ENCODE assay signal across 1 cellular context in genomic region chr21:28791595-28792282, GRCh38.
TF ChIP-seq lines count a peak whose summit lies in the region.

No MANE protein-coding gene starts in this region.

TF ChIP-seq in K562, 482 proteins besides CTCF, POLR2A, EP300 and RAD21 (continues in another document):
- TF ChIP-seq PYGO2 (tag; IDR thresholded peaks at IDR 0.05) = peak; percentile 96
- TF ChIP-seq POLR2AphosphoS2 (IDR thresholded peaks at IDR 0.05; ENCODE audit: low read length) = no peak
- peak; percentile 85 for TF ChIP-seq ERF (CRISPR knock-in tag; IDR thresholded peaks at IDR 0.05)
- peak; percentile 98 for TF ChIP-seq OTX1 (CRISPR knock-in tag; IDR thresholded peaks at IDR 0.05)
- no peak for TF ChIP-seq CEBPG (CRISPR knock-in tag; IDR thresholded peaks at IDR 0.05)
- 0 out of 4 replicates have a peak, but pooled peaks of 1 of the 2 experiments have one; percentile 44 for TF ChIP-seq CEBPG (tag; conservative IDR thresholded peaks at IDR 0.05 in 1 of 2, IDR thresholded peaks at IDR 0.05 in 1 of 2)
- TF ChIP-seq, protein P1, sequence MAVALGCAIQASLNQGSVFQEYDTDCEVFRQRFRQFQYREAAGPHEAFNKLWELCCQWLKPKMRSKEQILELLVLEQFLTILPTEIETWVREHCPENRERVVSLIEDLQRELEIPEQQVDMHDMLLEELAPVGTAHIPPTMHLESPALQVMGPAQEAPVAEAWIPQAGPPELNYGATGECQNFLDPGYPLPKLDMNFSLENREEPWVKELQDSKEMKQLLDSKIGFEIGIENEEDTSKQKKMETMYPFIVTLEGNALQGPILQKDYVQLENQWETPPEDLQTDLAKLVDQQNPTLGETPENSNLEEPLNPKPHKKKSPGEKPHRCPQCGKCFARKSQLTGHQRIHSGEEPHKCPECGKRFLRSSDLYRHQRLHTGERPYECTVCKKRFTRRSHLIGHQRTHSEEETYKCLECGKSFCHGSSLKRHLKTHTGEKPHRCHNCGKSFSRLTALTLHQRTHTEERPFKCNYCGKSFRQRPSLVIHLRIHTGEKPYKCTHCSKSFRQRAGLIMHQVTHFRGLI (CRISPR knock-in tag; IDR thresholded peaks at IDR 0.05) = peak; percentile 88
- TF ChIP-seq, protein P2, sequence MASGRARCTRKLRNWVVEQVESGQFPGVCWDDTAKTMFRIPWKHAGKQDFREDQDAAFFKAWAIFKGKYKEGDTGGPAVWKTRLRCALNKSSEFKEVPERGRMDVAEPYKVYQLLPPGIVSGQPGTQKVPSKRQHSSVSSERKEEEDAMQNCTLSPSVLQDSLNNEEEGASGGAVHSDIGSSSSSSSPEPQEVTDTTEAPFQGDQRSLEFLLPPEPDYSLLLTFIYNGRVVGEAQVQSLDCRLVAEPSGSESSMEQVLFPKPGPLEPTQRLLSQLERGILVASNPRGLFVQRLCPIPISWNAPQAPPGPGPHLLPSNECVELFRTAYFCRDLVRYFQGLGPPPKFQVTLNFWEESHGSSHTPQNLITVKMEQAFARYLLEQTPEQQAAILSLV (tag; IDR thresholded peaks at IDR 0.05) = peak; percentile 87
- 0 out of 2 replicates have a peak, but pooled peaks have one; percentile 30 for TF ChIP-seq ETV1 (tag; conservative IDR thresholded peaks at IDR 0.05; ENCODE audit: low read depth)
- peak; percentile 49; the same call in 1 of the 2 replicates for TF ChIP-seq TEAD2 (tag; IDR thresholded peaks at IDR 0.05)
- no peak for TF ChIP-seq ZNF282 (CRISPR knock-in tag; IDR thresholded peaks at IDR 0.05)
- TF ChIP-seq ZNF785 (CRISPR knock-in tag; IDR thresholded peaks at IDR 0.05) = no peak
- TF ChIP-seq NFXL1 (CRISPR knock-in tag; IDR thresholded peaks at IDR 0.05) = peak; percentile 97
- peak; percentile 91 for TF ChIP-seq SMAD4 (CRISPR knock-in tag; conservative IDR thresholded peaks at IDR 0.05)
- peak; percentile 53; the same call in 1 of the 2 replicates for TF ChIP-seq ZNF561 (CRISPR knock-in tag; conservative IDR thresholded peaks at IDR 0.05)
- TF ChIP-seq, protein P3, sequence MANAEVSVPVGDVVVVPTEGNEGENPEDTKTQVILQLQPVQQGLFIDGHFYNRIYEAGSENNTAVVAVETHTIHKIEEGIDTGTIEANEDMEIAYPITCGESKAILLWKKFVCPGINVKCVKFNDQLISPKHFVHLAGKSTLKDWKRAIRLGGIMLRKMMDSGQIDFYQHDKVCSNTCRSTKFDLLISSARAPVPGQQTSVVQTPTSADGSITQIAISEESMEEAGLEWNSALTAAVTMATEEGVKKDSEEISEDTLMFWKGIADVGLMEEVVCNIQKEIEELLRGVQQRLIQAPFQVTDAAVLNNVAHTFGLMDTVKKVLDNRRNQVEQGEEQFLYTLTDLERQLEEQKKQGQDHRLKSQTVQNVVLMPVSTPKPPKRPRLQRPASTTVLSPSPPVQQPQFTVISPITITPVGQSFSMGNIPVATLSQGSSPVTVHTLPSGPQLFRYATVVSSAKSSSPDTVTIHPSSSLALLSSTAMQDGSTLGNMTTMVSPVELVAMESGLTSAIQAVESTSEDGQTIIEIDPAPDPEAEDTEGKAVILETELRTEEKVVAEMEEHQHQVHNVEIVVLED (CRISPR knock-in tag; IDR thresholded peaks at IDR 0.05) = peak; percentile 32; the same call in 1 of the 2 replicates
- no peak for TF ChIP-seq ZZZ3 (IDR thresholded peaks at IDR 0.05)
- no peak for TF ChIP-seq LARP7 (IDR thresholded peaks at IDR 0.05)
- 0 out of 2 replicates have a peak, but pooled peaks have one; percentile 73 for TF ChIP-seq ZNF830 (CRISPR knock-in tag; IDR thresholded peaks at IDR 0.05)
- TF ChIP-seq KDM2B (CRISPR knock-in tag; IDR thresholded peaks at IDR 0.05) = no peak
- no peak for TF ChIP-seq ZFP1 (CRISPR knock-in tag; IDR thresholded peaks at IDR 0.05)
- peak in 1 of 2 experiments; percentile 89; a peak in 1 of 4 replicates for TF ChIP-seq TEAD1 (CRISPR knock-in tag; IDR thresholded peaks at IDR 0.05)
- no peak for TF ChIP-seq ZNF740 (CRISPR knock-in tag; IDR thresholded peaks at IDR 0.05)
- peak in 1 of 2 experiments; percentile 92; a peak in 2 of 4 replicates for TF ChIP-seq ZNF740 (tag; IDR thresholded peaks at IDR 0.05)
- TF ChIP-seq DIDO1 (tag; IDR thresholded peaks at IDR 0.05; ENCODE audit: low read depth) = peak; percentile 31; the same call in 1 of the 2 replicates
- TF ChIP-seq CUX1 (CRISPR knock-in tag; IDR thresholded peaks at IDR 0.05) = peak; percentile 97
- peak; percentile 94 for TF ChIP-seq ILK (tag; IDR thresholded peaks at IDR 0.05; ENCODE audit: borderline replicate concordance, low read depth)
- peak; percentile 80 for TF ChIP-seq ZNF445 (CRISPR knock-in tag; IDR thresholded peaks at IDR 0.05; ENCODE audit: low read depth)
- no peak for TF ChIP-seq RFX1 (IDR thresholded peaks at IDR 0.05)
- TF ChIP-seq, protein P4, sequence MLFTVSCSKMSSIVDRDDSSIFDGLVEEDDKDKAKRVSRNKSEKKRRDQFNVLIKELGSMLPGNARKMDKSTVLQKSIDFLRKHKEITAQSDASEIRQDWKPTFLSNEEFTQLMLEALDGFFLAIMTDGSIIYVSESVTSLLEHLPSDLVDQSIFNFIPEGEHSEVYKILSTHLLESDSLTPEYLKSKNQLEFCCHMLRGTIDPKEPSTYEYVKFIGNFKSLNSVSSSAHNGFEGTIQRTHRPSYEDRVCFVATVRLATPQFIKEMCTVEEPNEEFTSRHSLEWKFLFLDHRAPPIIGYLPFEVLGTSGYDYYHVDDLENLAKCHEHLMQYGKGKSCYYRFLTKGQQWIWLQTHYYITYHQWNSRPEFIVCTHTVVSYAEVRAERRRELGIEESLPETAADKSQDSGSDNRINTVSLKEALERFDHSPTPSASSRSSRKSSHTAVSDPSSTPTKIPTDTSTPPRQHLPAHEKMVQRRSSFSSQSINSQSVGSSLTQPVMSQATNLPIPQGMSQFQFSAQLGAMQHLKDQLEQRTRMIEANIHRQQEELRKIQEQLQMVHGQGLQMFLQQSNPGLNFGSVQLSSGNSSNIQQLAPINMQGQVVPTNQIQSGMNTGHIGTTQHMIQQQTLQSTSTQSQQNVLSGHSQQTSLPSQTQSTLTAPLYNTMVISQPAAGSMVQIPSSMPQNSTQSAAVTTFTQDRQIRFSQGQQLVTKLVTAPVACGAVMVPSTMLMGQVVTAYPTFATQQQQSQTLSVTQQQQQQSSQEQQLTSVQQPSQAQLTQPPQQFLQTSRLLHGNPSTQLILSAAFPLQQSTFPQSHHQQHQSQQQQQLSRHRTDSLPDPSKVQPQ (CRISPR knock-in tag; IDR thresholded peaks at IDR 0.05; ENCODE audit: borderline replicate concordance) = peak; percentile 70; the same call in 1 of the 2 replicates
- no peak for TF ChIP-seq MCM5 (IDR thresholded peaks at IDR 0.05; ENCODE audit: low read depth)
- peak; percentile 58 for TF ChIP-seq GABPA (tag; conservative IDR thresholded peaks at IDR 0.05; ENCODE audit: low read depth)
- TF ChIP-seq THRB (CRISPR knock-in tag; conservative IDR thresholded peaks at IDR 0.05) = peak; percentile 99
- peak; percentile 69; the same call in 1 of the 2 replicates for TF ChIP-seq DMBX1 (CRISPR knock-in tag; IDR thresholded peaks at IDR 0.05; ENCODE audit: borderline replicate concordance)
- TF ChIP-seq E2F3 (CRISPR knock-in tag; IDR thresholded peaks at IDR 0.05) = peak; percentile 95
- TF ChIP-seq KLF6 (CRISPR knock-in tag; IDR thresholded peaks at IDR 0.05; ENCODE audit: borderline replicate concordance) = peak; percentile 94; the same call in 1 of the 2 replicates
- no peak for TF ChIP-seq HMGN3 (IDR thresholded peaks at IDR 0.05; ENCODE audit: borderline replicate concordance, extremely low read depth, insufficient read length, low read depth, low read length)
- TF ChIP-seq SRF (CRISPR knock-in tag; IDR thresholded peaks at IDR 0.05) = peak; percentile 90 to 97
- no peak for TF ChIP-seq TAF9B (IDR thresholded peaks at IDR 0.05; ENCODE audit: partially characterized antibody)
- TF ChIP-seq ZNF354B (CRISPR knock-in tag; IDR thresholded peaks at IDR 0.05) = peak; percentile 46; the same call in 1 of the 2 replicates
- TF ChIP-seq, protein P5, sequence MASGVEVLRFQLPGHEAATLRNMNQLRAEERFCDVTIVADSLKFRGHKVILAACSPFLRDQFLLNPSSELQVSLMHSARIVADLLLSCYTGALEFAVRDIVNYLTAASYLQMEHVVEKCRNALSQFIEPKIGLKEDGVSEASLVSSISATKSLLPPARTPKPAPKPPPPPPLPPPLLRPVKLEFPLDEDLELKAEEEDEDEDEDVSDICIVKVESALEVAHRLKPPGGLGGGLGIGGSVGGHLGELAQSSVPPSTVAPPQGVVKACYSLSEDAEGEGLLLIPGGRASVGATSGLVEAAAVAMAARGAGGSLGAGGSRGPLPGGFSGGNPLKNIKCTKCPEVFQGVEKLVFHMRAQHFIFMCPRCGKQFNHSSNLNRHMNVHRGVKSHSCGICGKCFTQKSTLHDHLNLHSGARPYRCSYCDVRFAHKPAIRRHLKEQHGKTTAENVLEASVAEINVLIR (CRISPR knock-in tag; IDR thresholded peaks at IDR 0.05) = peak; percentile 73; the same call in 1 of the 2 replicates
- peak; percentile 70; the same call in 1 of the 2 replicates for TF ChIP-seq ZNF76 (CRISPR knock-in tag; IDR thresholded peaks at IDR 0.05; ENCODE audit: borderline replicate concordance)
- no peak for TF ChIP-seq KLF1 (tag; IDR thresholded peaks at IDR 0.05)
- peak in 1 of 3 experiments; percentile 86; a peak in 2 of 6 replicates for TF ChIP-seq ZBTB11 (CRISPR knock-in tag; IDR thresholded peaks at IDR 0.05)
- TF ChIP-seq CBX8 (IDR thresholded peaks at IDR 0.05; ENCODE audit: borderline replicate concordance, extremely low read depth, low read depth, low read length, poor library complexity, severe bottlenecking) = no peak
- peak; percentile 98 for TF ChIP-seq ZNF766 (CRISPR knock-in tag; conservative IDR thresholded peaks at IDR 0.05)
